8 cellular contexts compared by ENCODE assay signal in the genomic region with DNA sequence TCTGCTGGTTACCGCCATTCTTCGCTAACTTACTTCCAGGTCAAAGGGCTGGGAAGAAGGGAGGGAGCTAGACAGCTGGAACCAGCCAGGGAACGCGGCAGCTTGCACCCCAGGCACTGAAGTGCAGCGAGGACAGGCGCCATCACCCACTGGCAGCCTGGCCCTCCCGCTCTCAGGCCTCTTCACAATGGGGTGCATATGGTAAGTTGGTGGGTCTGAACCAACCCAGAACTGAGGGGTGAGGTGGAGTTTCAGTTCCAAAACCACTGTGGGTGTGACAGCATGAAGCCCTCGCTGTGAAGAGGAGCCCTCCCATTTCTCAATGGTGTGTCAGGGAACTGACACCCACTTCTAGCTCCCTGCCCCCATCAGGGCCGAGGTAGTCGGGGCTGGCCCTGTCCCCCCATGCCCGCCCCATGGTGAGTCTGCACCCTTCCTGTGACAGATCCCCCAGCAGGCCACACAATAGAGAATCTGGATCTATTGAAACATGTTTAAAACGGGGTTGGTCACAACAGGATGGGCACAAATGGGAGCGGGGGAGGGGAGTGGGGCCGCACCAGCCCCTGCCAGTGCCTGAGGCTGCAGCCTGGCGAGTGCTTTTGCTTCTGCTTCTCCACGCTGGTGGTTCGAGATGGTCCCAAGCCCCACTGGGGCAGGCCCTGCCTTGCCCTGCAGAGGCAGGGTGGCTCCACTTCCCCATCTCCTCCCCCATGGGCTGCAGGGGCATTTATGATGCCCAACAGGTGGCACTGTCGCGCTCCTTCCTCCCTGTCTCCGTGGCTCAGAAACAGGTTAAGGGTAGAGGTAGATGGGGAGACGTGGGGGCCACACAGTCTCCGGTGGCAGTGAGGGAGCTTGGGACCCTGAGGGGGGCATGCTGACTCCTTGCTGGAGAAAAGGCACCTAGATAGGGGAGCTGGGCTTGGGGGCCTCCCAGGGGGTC. TPM values are rescaled to one million over a fixed set of nuclear protein-coding genes. Genes with fewer than 3 reads are reported as not detected.
DNase-seq lines count a peak whose midpoint lies in the region; ATAC-seq and TF ChIP-seq lines count a peak whose summit lies in the region.

No MANE protein-coding gene starts in this region.

- peak overlapping the region; percentile 26 to 51 for H3K9ac ChIP-seq in colonic mucosa (ENCODE audit: low read depth in 2 of 2, low read length in 2 of 2)

- peak overlapping the region; percentile 90 to 98 for H3K4me3 Mint-ChIP-seq in stimulated activated naive CD8-positive, alpha-beta T cell treated with anti-CD3 and anti-CD28 coated beads, Interleukin-15, amount 100 ng/mL, for 72 hours

- peak; percentile 19 for ATAC-seq in GM21528 (IDR thresholded peaks at IDR 0.05; ENCODE audit: low FRiP score, unreplicated experiment)
- peak; percentile 66 for ATAC-seq in mucosa of descending colon
- ATAC-seq in stimulated activated naive CD8-positive, alpha-beta T cell treated with anti-CD3 and anti-CD28 coated beads, Interleukin-15, amount 100 ng/mL, for 72 hours: peak; percentile 55

- H3K4me3 ChIP-seq in colonic mucosa (peak overlapping the region; percentile 46), mucosa of descending colon (no peak overlapping the region), testis (no peak overlapping the region)

- no peaks in the 10 kb centered on the region for H3K9me3 Mint-ChIP-seq in stimulated activated naive CD8-positive, alpha-beta T cell treated with anti-CD3 and anti-CD28 coated beads, Interleukin-15, amount 100 ng/mL, for 72 hours

- H3K4me1 Mint-ChIP-seq in stimulated activated naive CD8-positive, alpha-beta T cell treated with anti-CD3 and anti-CD28 coated beads, Interleukin-15, amount 100 ng/mL, for 72 hours: peaks cover 66% of the 10 kb centered on the region

- H3K9me3 ChIP-seq in colonic mucosa: no peaks in the 10 kb centered on the region
- H3K9me3 ChIP-seq in mucosa of descending colon: no peaks in the 10 kb centered on the region
- no peaks in the 10 kb centered on the region for H3K9me3 ChIP-seq in testis

- peak overlapping the region; percentile 89 to 99 for H3K27ac Mint-ChIP-seq in stimulated activated naive CD8-positive, alpha-beta T cell treated with anti-CD3 and anti-CD28 coated beads, Interleukin-15, amount 100 ng/mL, for 72 hours

- DNase-seq in EH (ENCODE audit: low read depth) (peak; percentile 43), NCI-H1436 treated with DMSO at 0.1 percent for 48 hours (lab: John Stamatoyannopoulos, UW) (peak; percentile 38), colonic mucosa (peak; percentile 73), mucosa of descending colon (peak; percentile 79 to 90 (median 85)), testis (no peak)
- peak; percentile 66 for DNase-seq in activated CD4-positive, alpha-beta T cell treated with anti-CD3 and anti-CD28 coated beads for 24 hours (ENCODE audit: low read depth in 2 of 2)
- DNase-seq in stimulated activated naive CD8-positive, alpha-beta T cell treated with anti-CD3 and anti-CD28 coated beads, Interleukin-15, amount 100 ng/mL, for 72 hours: peak; percentile 85 to 90

- no peaks in the 10 kb centered on the region for H3K27me3 Mint-ChIP-seq in stimulated activated naive CD8-positive, alpha-beta T cell treated with anti-CD3 and anti-CD28 coated beads, Interleukin-15, amount 100 ng/mL, for 72 hours

- peak; percentile 68 for TF ChIP-seq CTCF in colonic mucosa (IDR thresholded peaks at IDR 0.05)
- TF ChIP-seq CTCF in mucosa of descending colon (IDR thresholded peaks at IDR 0.05): peak; percentile 63
- peak in 1 of 3 experiments; percentile 32 for TF ChIP-seq CTCF in testis (IDR thresholded peaks at IDR 0.05)

- 61 to 78% methylated on average over 18 to 22 of the region's 22 CpGs for WGBS in testis, 2 donors

- H3K4me1 ChIP-seq in colonic mucosa (no peaks in the 10 kb centered on the region), mucosa of descending colon (ENCODE audit: low read depth) (peaks cover 19% of the 10 kb centered on the region), testis (peaks cover 8% of the 10 kb centered on the region)

- peaks cover 7% of the 10 kb centered on the region for H3K27me3 ChIP-seq in colonic mucosa
- no peaks in the 10 kb centered on the region for H3K27me3 ChIP-seq in testis

- intact Hi-C loops in colonic mucosa (cut with DNase I) (no loop called here), mucosa of descending colon (cut with DNase I, micrococcal nuclease) (no loop called here), testis (cut with DNase I; ENCODE audit: low total_unique reads) (no loop called here)

- H3K27ac ChIP-seq in colonic mucosa (peak overlapping the region; percentile 47), testis (no peak overlapping the region)

- TF ChIP-seq POLR2A in testis (IDR thresholded peaks at IDR 0.05): no peak

- H3K36me3 ChIP-seq in colonic mucosa (no peaks in the 10 kb centered on the region), mucosa of descending colon (ENCODE audit: low read depth) (no peaks in the 10 kb centered on the region), testis (ENCODE audit: low read depth, missing control alignments) (no peaks in the 10 kb centered on the region)

RNA-seq across cellular contexts. Expression of a gene that starts 2.3 kb away (rescaled TPM):
- total RNA-seq in colonic mucosa: 1 to 10 TPM; 3.6 to 5.6 TPM
- 10 to 100 TPM in 1 of 3 donors, 1 to 10 TPM in 2; 5.6 to 13.2 (median 8.4) TPM for total RNA-seq in mucosa of descending colon
- 10 to 100 TPM; 21.9 to 22.9 TPM for total RNA-seq in testis
- 22.8 TPM for polyA plus RNA-seq in testis (ENCODE audit: insufficient read depth, low read depth, low replicate concordance)

RNA-seq across cellular contexts. Expression of a gene that starts 44.0 kb away (rescaled TPM):
- 10 to 100 TPM; 15.6 to 19.9 TPM for total RNA-seq in colonic mucosa
- total RNA-seq in mucosa of descending colon: 10 to 100 TPM; 29.1 to 34.0 (median 29.6) TPM
- 10 to 100 TPM; 55.3 to 78.7 TPM for total RNA-seq in testis
- 142 TPM for polyA plus RNA-seq in testis (ENCODE audit: insufficient read depth, low read depth, low replicate concordance)
